In the genomic region with DNA sequence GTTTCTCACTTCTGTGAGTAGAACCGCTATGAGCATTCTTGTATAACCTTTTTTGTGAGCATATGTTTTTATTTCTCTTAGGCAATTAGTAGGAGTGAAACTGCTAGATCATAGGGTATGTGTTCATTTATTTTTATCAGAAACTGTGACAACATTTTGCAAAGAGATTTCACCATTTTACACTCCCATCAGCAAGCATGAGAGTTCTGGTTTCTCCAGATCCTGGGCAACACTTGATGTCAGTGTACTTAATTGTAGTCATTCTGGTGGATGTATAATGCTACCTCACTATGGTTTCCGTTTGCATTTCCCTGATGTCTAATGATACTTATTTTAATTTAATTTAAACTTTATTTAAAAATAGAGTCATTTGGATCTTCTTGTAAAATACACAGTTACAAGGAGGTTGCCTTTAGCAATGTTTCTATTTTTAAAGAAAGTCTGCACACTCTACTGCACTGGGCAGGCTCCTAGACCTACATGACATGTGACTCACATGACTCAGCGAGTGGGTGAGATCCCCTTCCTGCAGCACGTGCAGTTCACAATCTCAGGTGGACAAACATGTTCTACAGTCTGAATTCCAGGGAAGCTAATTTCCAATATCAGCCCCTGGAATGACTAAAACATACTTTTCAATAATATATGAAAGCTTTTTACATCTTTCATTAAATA, we compare ENCODE assay signal across 8 cellular contexts.
DNase-seq lines count a peak whose midpoint lies in the region; ATAC-seq, FAIRE-seq and TF ChIP-seq lines count a peak whose summit lies in the region.

No MANE protein-coding gene starts in this region.

- H3K9me3 ChIP-seq in BLaER1 treated with 17β-estradiol and CSF1 and Interleukin-3, amounts not matched to agents 10 nM and 100 nM (replicated peaks in 1 of 11) = peaks cover 16 to 38% (median 25%) of the 10 kb centered on the region in 11 experiments; a peak in 18 of 22 replicates
- H3K9me3 ChIP-seq in HepG2 (ENCODE audit: low read length) (no peaks in the 10 kb centered on the region), testis (no peaks in the 10 kb centered on the region)

- peak overlapping the region in 10 of 11 experiments; percentile 41 to 68 (median 59); a peak in 18 of 22 replicates for H3K9ac ChIP-seq in BLaER1 treated with 17β-estradiol and CSF1 and Interleukin-3, amounts not matched to agents 10 nM and 100 nM
- H3K9ac ChIP-seq in HepG2 (ENCODE audit: insufficient read depth, low read depth, low read length) = no peak overlapping the region

- TF ChIP-seq RAD21 in HepG2 (CRISPR knock-in tag; IDR thresholded peaks at IDR 0.05) = no peak

- H3K4me2 ChIP-seq in BLaER1 treated with 17β-estradiol and CSF1 and Interleukin-3, amounts not matched to agents 10 nM and 100 nM = peak overlapping the region; percentile 69 to 90 (median 78)
- no peak overlapping the region for H3K4me2 ChIP-seq in HepG2 (ENCODE audit: low read depth, low read length)

- peaks cover 25 to 64% (median 36%) of the 10 kb centered on the region in 10 experiments for H3K4me1 ChIP-seq in BLaER1 treated with 17β-estradiol and CSF1 and Interleukin-3, amounts not matched to agents 10 nM and 100 nM
- H3K4me1 ChIP-seq in HepG2 (ENCODE audit: insufficient read depth, low read length) = no peaks in the 10 kb centered on the region
- H3K4me1 ChIP-seq in testis = no peaks in the 10 kb centered on the region

- TF ChIP-seq POLR2A in HepG2 (IDR thresholded peaks at IDR 0.05; ENCODE audit: insufficient read depth in 1 of 2, low read depth in 2 of 2, low read length in 2 of 2) (no peak), testis (IDR thresholded peaks at IDR 0.05) (no peak)

- DNase-seq in GM12865 (ENCODE audit: low read depth) (peak; percentile 15), SIG-M5 treated with dmso at 0.1 percent for 504 hours (lab: John Stamatoyannopoulos, UW; ENCODE audit: unreplicated experiment) (peak; percentile 97), HepG2 (ENCODE audit: low spot score) (no peak), WTC11 (ENCODE audit: low spot score) (no peak), testis (no peak)

- no peak overlapping the region for H3K27ac Mint-ChIP-seq in WTC11

- TF ChIP-seq EP300 in HepG2 (IDR thresholded peaks at IDR 0.05; ENCODE audit: low read depth in 2 of 2, low read length in 2 of 2) (no peak), HepG2 (CRISPR knock-in tag; IDR thresholded peaks at IDR 0.05; ENCODE audit: borderline replicate concordance) (no peak)

- H3K79me2 ChIP-seq in HepG2 (ENCODE audit: insufficient read depth, low read length) = no peaks in the 10 kb centered on the region

- peak overlapping the region in 10 of 11 experiments; percentile 50 to 84 (median 82); a peak in 20 of 22 replicates for H3K27ac ChIP-seq in BLaER1 treated with 17β-estradiol and CSF1 and Interleukin-3, amounts not matched to agents 10 nM and 100 nM
- no peak overlapping the region for H3K27ac ChIP-seq in HepG2 (ENCODE audit: extremely low read length, insufficient read depth, low read length)
- H3K27ac ChIP-seq in testis = no peak overlapping the region

- peak overlapping the region in 4 of 10 experiments; percentile 6 to 42 (median 34); a peak in 4 of 20 replicates for H3K4me3 ChIP-seq in BLaER1 treated with 17β-estradiol and CSF1 and Interleukin-3, amounts not matched to agents 10 nM and 100 nM
- H3K4me3 ChIP-seq in GM12865 (ENCODE audit: low read depth, low read length) = no peak overlapping the region
- no peak overlapping the region for H3K4me3 ChIP-seq in HepG2 (replicated peaks in 1 of 3; ENCODE audit: insufficient read depth in 1 of 3, low read depth in 2 of 3, low read length in 3 of 3)
- H3K4me3 ChIP-seq in testis = no peak overlapping the region

- peaks cover 6% of the 10 kb centered on the region; the same call in 1 of the 2 replicates for H3K9me3 Mint-ChIP-seq in WTC11

- no peak for TF ChIP-seq CTCF in GM12865 (IDR thresholded peaks at IDR 0.05; ENCODE audit: insufficient read depth, low read depth, low read length, missing control alignments)
- TF ChIP-seq CTCF in HepG2 (CRISPR knock-in tag; IDR thresholded peaks at IDR 0.05) = no peak
- TF ChIP-seq CTCF in WTC11 (IDR thresholded peaks at IDR 0.05) = no peak
- no peak for TF ChIP-seq CTCF in testis (IDR thresholded peaks at IDR 0.05)

- H4K20me1 ChIP-seq in BLaER1 treated with 17β-estradiol and CSF1 and Interleukin-3, amounts not matched to agents 10 nM and 100 nM = no peaks in the 10 kb centered on the region
- H4K20me1 ChIP-seq in HepG2 (ENCODE audit: insufficient read depth, low read length) = no peaks in the 10 kb centered on the region

- BruUV-seq in HepG2 (replicated peaks; lab: Mats Ljungman, UMichigan) = no TSS peak

- in situ Hi-C loops in HepG2 (cut with HindIII; ENCODE audit: extremely low pct_ligation_motif_present, low pct_unique_long_range_greater_than_20kb) = no loop called here

- CTCF ChIA-PET in HepG2 (lab: Yijun Ruan, JAX; ENCODE audit: low intra/inter-chr PET ratio, low total read pairs) (no interaction called here), WTC11 (lab: Charles Lee) (no interaction called here)

- WGBS in HepG2 (ENCODE audit: low lambda C conversion rate) = 17% methylated on average over 4 of the region's 4 CpGs
- WGBS in testis, 2 donors = 77 to 78% methylated on average over 4 of the region's 4 CpGs

- no peak overlapping the region for H2AFZ ChIP-seq in HepG2 (ENCODE audit: low read length)

- no peak for ATAC-seq in HepG2
- no peak for ATAC-seq in WTC11
- ATAC-seq in HG03159 (IDR thresholded peaks at IDR 0.05; ENCODE audit: unreplicated experiment) = no peak
- no peak for ATAC-seq in HG03520 (IDR thresholded peaks at IDR 0.05; ENCODE audit: unreplicated experiment)

- H3K4me3 Mint-ChIP-seq in WTC11 = no peak overlapping the region

- no peaks in the 10 kb centered on the region for H3K27me3 ChIP-seq in BLaER1 treated with 17β-estradiol and CSF1 and Interleukin-3, amounts not matched to agents 10 nM and 100 nM
- H3K27me3 ChIP-seq in HepG2 (ENCODE audit: control insufficient read depth in 1 of 2, insufficient read depth in 2 of 2, low read length in 2 of 2) (peaks cover 0 to 25% of the 10 kb centered on the region in 2 experiments; a peak in 2 of 5 replicates), testis (no peaks in the 10 kb centered on the region)

- intact Hi-C loops in HepG2 (cut with micrococcal nuclease; ENCODE audit: unreplicated experiment) = no loop called here
- intact Hi-C loops in testis (cut with DNase I; ENCODE audit: low total_unique reads) = no loop called here

- no peak for FAIRE-seq in HepG2 (lab: Jason Lieb, UNC)

- POLR2A ChIA-PET in HepG2 (lab: Yijun Ruan, JAX) (no interaction called here), WTC11 (lab: Charles Lee) (no interaction called here)

- no peaks in the 10 kb centered on the region for H3K27me3 Mint-ChIP-seq in WTC11 (ENCODE audit: low read depth)

- H3K4me1 Mint-ChIP-seq in WTC11 = peaks cover 14% of the 10 kb centered on the region

- H3K36me3 Mint-ChIP-seq in WTC11 = no peaks in the 10 kb centered on the region

- no peaks in the 10 kb centered on the region for H3K36me3 ChIP-seq in BLaER1 treated with 17β-estradiol and CSF1 and Interleukin-3, amounts not matched to agents 10 nM and 100 nM
- no peaks in the 10 kb centered on the region for H3K36me3 ChIP-seq in HepG2 (replicated peaks in 1 of 2; ENCODE audit: control insufficient read depth in 1 of 2, insufficient read depth in 2 of 2, low read length in 2 of 2)
- no peaks in the 10 kb centered on the region for H3K36me3 ChIP-seq in testis (ENCODE audit: low read depth, missing control alignments)

TF ChIP-seq in HepG2, 621 proteins besides CTCF, POLR2A, EP300 and RAD21 (continues in another document):
- TF ChIP-seq BHLHE40 (IDR thresholded peaks at IDR 0.05; ENCODE audit: low read length) = peak; percentile 79
- peak; percentile 45; the same call in 1 of the 2 replicates for TF ChIP-seq FOSL2 (CRISPR knock-in tag; IDR thresholded peaks at IDR 0.05)
- TF ChIP-seq, protein P1, sequence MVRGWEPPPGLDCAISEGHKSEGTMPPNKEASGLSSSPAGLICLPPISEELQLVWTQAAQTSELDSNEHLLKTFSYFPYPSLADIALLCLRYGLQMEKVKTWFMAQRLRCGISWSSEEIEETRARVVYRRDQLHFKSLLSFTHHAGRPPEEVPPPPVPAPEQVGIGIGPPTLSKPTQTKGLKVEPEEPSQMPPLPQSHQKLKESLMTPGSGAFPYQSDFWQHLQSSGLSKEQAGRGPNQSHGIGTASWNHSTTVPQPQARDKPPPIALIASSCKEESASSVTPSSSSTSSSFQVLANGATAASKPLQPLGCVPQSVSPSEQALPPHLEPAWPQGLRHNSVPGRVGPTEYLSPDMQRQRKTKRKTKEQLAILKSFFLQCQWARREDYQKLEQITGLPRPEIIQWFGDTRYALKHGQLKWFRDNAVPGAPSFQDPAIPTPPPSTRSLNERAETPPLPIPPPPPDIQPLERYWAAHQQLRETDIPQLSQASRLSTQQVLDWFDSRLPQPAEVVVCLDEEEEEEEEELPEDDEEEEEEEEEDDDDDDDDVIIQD (CRISPR knock-in tag; IDR thresholded peaks at IDR 0.05; ENCODE audit: low read depth) = no peak
- TF ChIP-seq, protein P2, sequence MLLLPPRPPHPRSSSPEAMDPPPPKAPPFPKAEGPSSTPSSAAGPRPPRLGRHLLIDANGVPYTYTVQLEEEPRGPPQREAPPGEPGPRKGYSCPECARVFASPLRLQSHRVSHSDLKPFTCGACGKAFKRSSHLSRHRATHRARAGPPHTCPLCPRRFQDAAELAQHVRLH (CRISPR knock-in tag; IDR thresholded peaks at IDR 0.05; ENCODE audit: borderline replicate concordance, low read depth) = no peak

TF ChIP-seq in WTC11, 78 proteins besides CTCF, POLR2A, EP300 and RAD21 (continues in another document):
- TF ChIP-seq, protein P3, sequence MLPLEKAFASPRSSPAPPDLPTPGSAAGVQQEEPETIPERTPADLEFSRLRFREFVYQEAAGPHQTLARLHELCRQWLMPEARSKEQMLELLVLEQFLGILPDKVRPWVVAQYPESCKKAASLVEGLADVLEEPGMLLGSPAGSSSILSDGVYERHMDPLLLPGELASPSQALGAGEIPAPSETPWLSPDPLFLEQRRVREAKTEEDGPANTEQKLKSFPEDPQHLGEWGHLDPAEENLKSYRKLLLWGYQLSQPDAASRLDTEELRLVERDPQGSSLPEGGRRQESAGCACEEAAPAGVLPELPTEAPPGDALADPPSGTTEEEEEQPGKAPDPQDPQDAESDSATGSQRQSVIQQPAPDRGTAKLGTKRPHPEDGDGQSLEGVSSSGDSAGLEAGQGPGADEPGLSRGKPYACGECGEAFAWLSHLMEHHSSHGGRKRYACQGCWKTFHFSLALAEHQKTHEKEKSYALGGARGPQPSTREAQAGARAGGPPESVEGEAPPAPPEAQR (CRISPR knock-in tag; IDR thresholded peaks at IDR 0.05) = no peak
- TF ChIP-seq, protein P4, sequence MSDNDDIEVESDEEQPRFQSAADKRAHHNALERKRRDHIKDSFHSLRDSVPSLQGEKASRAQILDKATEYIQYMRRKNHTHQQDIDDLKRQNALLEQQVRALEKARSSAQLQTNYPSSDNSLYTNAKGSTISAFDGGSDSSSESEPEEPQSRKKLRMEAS (CRISPR knock-in tag; IDR thresholded peaks at IDR 0.05) = no peak
- TF ChIP-seq SP1 (CRISPR knock-in tag; conservative IDR thresholded peaks at IDR 0.05) = no peak
- TF ChIP-seq ZNF121 (CRISPR knock-in tag; IDR thresholded peaks at IDR 0.05) = no peak
- no peak for TF ChIP-seq SMAD3 (CRISPR knock-in tag; IDR thresholded peaks at IDR 0.05; ENCODE audit: borderline replicate concordance)

Comparison
In these comparisons a context has a peak if more than half of its experiments do, and no peak if none do; other contexts are left out.
1. H3K27ac ChIP-seq: peak in BLaER1 treated with 17β-estradiol and CSF1 and Interleukin-3, amounts not matched to agents 10 nM and 100 nM (10 of 11); none in HepG2 (single experiment) and testis (0 of 2).
2. DNase-seq: peak in GM12865 (single experiment) and SIG-M5 treated with dmso at 0.1 percent for 504 hours (single experiment); none in HepG2 (single experiment), WTC11 (single experiment) and testis (single experiment).